Comparison of ENCODE assay signal across 19 cellular contexts in genomic region chr5:34603378-34603777, GRCh38. TPM values are rescaled to one million over a fixed set of nuclear protein-coding genes. Genes with fewer than 3 reads are reported as not detected.
DNase-seq lines count a peak whose midpoint lies in the region; ATAC-seq, FAIRE-seq and TF ChIP-seq lines count a peak whose summit lies in the region.
"Had no signal": no experiment of that assay in that cellular context is flagged by ENCODE, and none has a peak within 500 bp of the region (broad histone marks: within the 10 kb centered on the region; RNA-seq: fewer than 3 reads in every experiment).

No MANE protein-coding gene starts in this region.

- intact Hi-C loops in K562 (cut with micrococcal nuclease), result no loop called here
- intact Hi-C loops in psoas muscle (cut with DNase I), result no loop called here

- BruUV-seq in K562 (replicated peaks; lab: Mats Ljungman, UMichigan), result no TSS peak

- H3K27ac Mint-ChIP-seq in progenitor cell of endocrine pancreas, result no peak overlapping the region
- H3K27ac Mint-ChIP-seq: CD14-positive monocyte; CD8-positive, alpha-beta T cell; H9 had no signal

- FAIRE-seq in K562 (lab: Jason Lieb, UNC), result no peak
- FAIRE-seq: A549, D721Med, G401.6, GM12891 had no signal

- peak; percentile 5 for DNase-seq in MV-4-11 (lab: John Stamatoyannopoulos, UW)
- no peak for DNase-seq in K562 (ENCODE audit: extremely low read depth in 1 of 4, low spot score in 3 of 4)
- DNase-seq in myocyte (ENCODE audit: low read depth), result peak; percentile 56
- DNase-seq in NCI-H510A (lab: John Stamatoyannopoulos, UW), result no peak
- no peak for DNase-seq in psoas muscle
- no peak for DNase-seq in progenitor cell of endocrine pancreas (ENCODE audit: low spot score, unreplicated experiment)
- DNase-seq: BE2C; CD8-positive, alpha-beta T cell; COR-L47; DMS153; DMS79 treated with DMSO at 0.1 percent for 48 hours; EL; GOT3; H9 had no signal

- H3K79me2 ChIP-seq in K562 (ENCODE audit: control insufficient read depth, insufficient read depth, low read length), result no peaks in the 10 kb centered on the region

- ATAC-seq in K562, result no peak
- no peak for ATAC-seq in psoas muscle
- ATAC-seq: A549; CD8-positive, alpha-beta T cell had no signal

- POLR2A ChIA-PET in K562 (lab: Yijun Ruan, JAX), result interaction anchor here (0.6 to 4.9 kb wide), 4 partner anchors 13 to 311 kb away, joined by 3 to 25 read pairs (median 3); no protein-coding TSS in a partner anchor

- no peaks in the 10 kb centered on the region for H4K20me1 ChIP-seq in K562 (replicated peaks; ENCODE audit: control insufficient read depth, insufficient read depth, low read length)

- no peak for TF ChIP-seq POLR2A in K562 (conservative IDR thresholded peaks at IDR 0.05)

- H3K9me3 Mint-ChIP-seq in progenitor cell of endocrine pancreas (ENCODE audit: low read depth), result no peaks in the 10 kb centered on the region
- H3K9me3 Mint-ChIP-seq: CD8-positive, alpha-beta T cell had no signal

- H3K27ac ChIP-seq in K562 (ENCODE audit: extremely low read depth, low read depth, low read length) (no peak overlapping the region), psoas muscle (no peak overlapping the region)

- H3K4me2 ChIP-seq in K562 (ENCODE audit: insufficient read depth, low read length), result no peak overlapping the region
- H3K4me2 ChIP-seq: A549 had no signal

- H3K9me1 ChIP-seq in K562 (ENCODE audit: control insufficient read depth, insufficient read depth, low read length), result no peaks in the 10 kb centered on the region

- in situ Hi-C loops in K562 (cut with MboI), result no loop called here

- no peak overlapping the region for H3K4me3 Mint-ChIP-seq in progenitor cell of endocrine pancreas (ENCODE audit: low read depth)
- H3K4me3 Mint-ChIP-seq: CD14-positive monocyte; CD8-positive, alpha-beta T cell; H9 had no signal

- H3K4me1 Mint-ChIP-seq in progenitor cell of endocrine pancreas (ENCODE audit: low read depth), result peaks cover 2% of the 10 kb centered on the region
- H3K4me1 Mint-ChIP-seq: CD14-positive monocyte had no signal

- peaks cover 1% of the 10 kb centered on the region for H3K27me3 Mint-ChIP-seq in progenitor cell of endocrine pancreas

- H2AFZ ChIP-seq in K562 (ENCODE audit: low read depth, low read length), result no peak overlapping the region

- H3K4me3 ChIP-seq in K562 (no peak overlapping the region), psoas muscle (no peak overlapping the region)
- H3K4me3 ChIP-seq: A549 had no signal

- peaks cover 0 to 4% of the 10 kb centered on the region in 2 experiments; a peak in 2 of 5 replicates for H3K27me3 ChIP-seq in K562 (ENCODE audit: control insufficient read depth in 2 of 2, insufficient read depth in 2 of 2, low read length in 2 of 2)
- H3K27me3 ChIP-seq in psoas muscle (ENCODE audit: insufficient read depth in 3 of 3, low read length in 2 of 3), result no peaks in the 10 kb centered on the region
- H3K27me3 ChIP-seq: BE2C had no signal

- no peak for TF ChIP-seq EP300 in K562 (IDR thresholded peaks at IDR 0.05; ENCODE audit: low read length)

- no peaks in the 10 kb centered on the region for H3K36me3 ChIP-seq in K562 (ENCODE audit: control insufficient read depth, insufficient read depth, low read length)
- H3K36me3 ChIP-seq in psoas muscle (ENCODE audit: insufficient read depth in 1 of 2, low read depth in 1 of 2), result no peaks in the 10 kb centered on the region
- H3K36me3 ChIP-seq: BE2C had no signal

- no peaks in the 10 kb centered on the region for H3K9me3 ChIP-seq in K562 (replicated peaks; ENCODE audit: control insufficient read depth, insufficient read depth, low read depth, low read length)
- H3K9me3 ChIP-seq in psoas muscle, result no peaks in the 10 kb centered on the region
- H3K9me3 ChIP-seq: A549, BE2C had no signal

- no peak overlapping the region for H3K9ac ChIP-seq in K562 (ENCODE audit: insufficient read depth in 1 of 2, low read depth in 2 of 2, low read length in 2 of 2)

- TF ChIP-seq RAD21 in K562 (CRISPR knock-in tag; conservative IDR thresholded peaks at IDR 0.05 in 1 of 2, IDR thresholded peaks at IDR 0.05 in 1 of 2), result no peak

- CTCF ChIA-PET in K562 (lab: Yijun Ruan, JAX; ENCODE audit: low intra/inter-chr PET ratio), result no interaction called here

- WGBS in K562 (ENCODE audit: insufficient coverage, low coverage, missing lambda C conversion rate), result 33% methylated on average over 2 of the region's 2 CpGs
- WGBS in psoas muscle, 3 donors, result 93 to 96% (median 95%) methylated on average over 2 of the region's 2 CpGs

- TF ChIP-seq CTCF in K562 (IDR thresholded peaks at IDR 0.05 in 2 of 3, conservative IDR thresholded peaks at IDR 0.05 in 1 of 3; ENCODE audit: insufficient read depth in 2 of 3, low read depth in 1 of 3, low read length in 3 of 3) (no peak), psoas muscle (IDR thresholded peaks at IDR 0.05) (no peak), progenitor cell of endocrine pancreas (IDR thresholded peaks at IDR 0.05; ENCODE audit: unreplicated experiment) (no peak)

- no peaks in the 10 kb centered on the region for H3K36me3 Mint-ChIP-seq in progenitor cell of endocrine pancreas (ENCODE audit: insufficient read depth)
- H3K36me3 Mint-ChIP-seq: CD14-positive monocyte; CD8-positive, alpha-beta T cell had no signal

- H3K4me1 ChIP-seq in K562 (replicated peaks in 1 of 2; ENCODE audit: control insufficient read depth in 2 of 2, insufficient read depth in 2 of 2, low read length in 2 of 2), result peaks cover 0 to 5% of the 10 kb centered on the region in 2 experiments; a peak in 2 of 5 replicates
- H3K4me1 ChIP-seq in psoas muscle, result no peaks in the 10 kb centered on the region
- H3K4me1 ChIP-seq: BE2C had no signal

TF ChIP-seq in K562, 482 proteins besides CTCF, POLR2A, EP300 and RAD21:
- TF ChIP-seq ZNF586 (CRISPR knock-in tag; conservative IDR thresholded peaks at IDR 0.05) (no peak), PRMT5 (CRISPR knock-in tag; IDR thresholded peaks at IDR 0.05) (no peak)
- TF ChIP-seq, protein P1, sequence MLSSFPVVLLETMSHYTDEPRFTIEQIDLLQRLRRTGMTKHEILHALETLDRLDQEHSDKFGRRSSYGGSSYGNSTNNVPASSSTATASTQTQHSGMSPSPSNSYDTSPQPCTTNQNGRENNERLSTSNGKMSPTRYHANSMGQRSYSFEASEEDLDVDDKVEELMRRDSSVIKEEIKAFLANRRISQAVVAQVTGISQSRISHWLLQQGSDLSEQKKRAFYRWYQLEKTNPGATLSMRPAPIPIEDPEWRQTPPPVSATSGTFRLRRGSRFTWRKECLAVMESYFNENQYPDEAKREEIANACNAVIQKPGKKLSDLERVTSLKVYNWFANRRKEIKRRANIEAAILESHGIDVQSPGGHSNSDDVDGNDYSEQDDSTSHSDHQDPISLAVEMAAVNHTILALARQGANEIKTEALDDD (IDR thresholded peaks at IDR 0.05), result peak; percentile 45; the same call in 1 of the 2 replicates

RNA-seq across cellular contexts. Expression of gene RAI14, which starts 52.8 kb away (rescaled TPM):
- 38.2 and 39.6 TPM in 2 replicates for total RNA-seq in K562 (2011; cell fraction: chromatin; rRNA removed; ENCODE audit: low replicate concordance)
- 12.7 and 17.1 TPM in 2 replicates for total RNA-seq in K562 (2011; cell fraction: nucleolus; rRNA removed)
- 23.8 and 35.0 TPM in 2 replicates for total RNA-seq in K562 (2011; cell fraction: nucleoplasm; rRNA removed)
- total RNA-seq in K562 (2014; rRNA removed), result 26.2 and 28.7 TPM in 2 replicates
- 36.6 and 41.5 TPM in 2 replicates for total RNA-seq in K562 (2014; rRNA removed; fragmentation: Illumina TruSeq; extraction: Trizol)
- 24.9 and 26.9 TPM in 2 replicates for total RNA-seq in K562 (2015; rRNA removed; fragmentation: Illumina TruSeq; extraction: Trizol)
- total RNA-seq in K562 (2021), result 52.4 and 58.6 TPM in 2 replicates
- 21.1 and 34.8 TPM in 2 replicates for polyA plus RNA-seq in K562 (2011; rRNA removed)
- 16.5 and 29.9 TPM in 2 replicates for polyA plus RNA-seq in K562 (2011; cell fraction: cytosol; rRNA removed)
- polyA plus RNA-seq in K562 (2011; cell fraction: nucleus; rRNA removed), result 10.9 and 24.1 TPM in 2 replicates
- polyA plus RNA-seq in K562 (2012), result 17.2 and 23.2 TPM in 2 replicates
- 44.7 and 45.1 TPM in 2 replicates for polyA plus RNA-seq in K562 (2014; fragmentation: Illumina TruSeq; extraction: Trizol)
- 10 to 100 TPM; 11.3 to 12.6 TPM for polyA plus RNA-seq in K562 (2014; fragmentation: Nextera tagmentation; extraction: Ambion mirVana)
- polyA plus RNA-seq in K562 (2014; rRNA removed), result 25.8 and 82.5 TPM in 2 replicates
- 86.8 and 125 TPM in 2 replicates for polyA minus RNA-seq in K562 (2011; rRNA and poly(A)+ RNA removed)
- polyA minus RNA-seq in K562 (2011; cell fraction: cytosol; rRNA and poly(A)+ RNA removed), result 23.6 and 23.8 TPM in 2 replicates
- polyA minus RNA-seq in K562 (2011; cell fraction: nucleus; rRNA and poly(A)+ RNA removed), result 8.6 and 11.3 TPM in 2 replicates
- total RNA-seq in myocyte, result 17.0 and 19.0 TPM in 2 replicates
- 54.2 TPM for polyA plus RNA-seq in myocyte (2012)
- total RNA-seq in psoas muscle, result 1 to 10 TPM; 1.9 to 4.3 (median 3.2) TPM
- polyA plus RNA-seq in psoas muscle, result 1 to 10 TPM in 1 of 3 donors, under 1 TPM in 2; 0.69 to 2.1 (median 0.91) TPM
- 116 and 121 TPM in 2 replicates for total RNA-seq in progenitor cell of endocrine pancreas
- total RNA-seq: CD8-positive, alpha-beta T cell had no signal
- polyA plus RNA-seq: CD14-positive monocyte had no signal

Comparison
In these comparisons a context has a peak if more than half of its experiments do, and no peak if none do; other contexts are left out.
1. DNase-seq: peak in MV-4-11 (single experiment) and myocyte (single experiment); none in K562 (0 of 4), NCI-H510A (single experiment), psoas muscle (0 of 2) and progenitor cell of endocrine pancreas (single experiment).